ENCODE assay signal across 27 cellular contexts in the genomic region with DNA sequence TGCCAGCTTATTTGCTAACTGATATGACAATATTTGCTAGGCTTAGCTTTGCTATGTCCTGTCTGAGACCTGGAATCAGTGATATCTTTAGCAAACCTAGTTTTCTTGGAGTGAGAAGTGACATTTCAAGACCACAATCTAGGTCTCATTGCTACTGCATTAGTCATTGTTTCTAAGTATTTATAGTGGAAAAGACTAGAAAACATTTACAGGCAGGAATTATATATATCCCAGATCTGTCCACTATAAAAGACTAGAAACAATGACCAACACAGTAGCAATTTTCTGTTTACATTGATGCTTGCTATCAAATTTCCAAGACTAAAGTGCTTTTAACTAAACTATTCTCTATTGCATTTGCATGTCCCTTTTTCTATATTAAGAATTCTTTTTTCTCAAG. TPM values are rescaled to one million over a fixed set of nuclear protein-coding genes. Genes with fewer than 3 reads are reported as not detected.
DNase-seq lines count a peak whose midpoint lies in the region; ATAC-seq and TF ChIP-seq lines count a peak whose summit lies in the region.
"Had no signal": no experiment of that assay in that cellular context is flagged by ENCODE, and none has a peak within 500 bp of the region (broad histone marks: within the 10 kb centered on the region; RNA-seq: fewer than 3 reads in every experiment).

No MANE protein-coding gene starts in this region.

- H3K4me3 Mint-ChIP-seq in MCF 10A (ENCODE audit: unreplicated experiment) = no peak overlapping the region
- H3K4me3 Mint-ChIP-seq: activated naive CD8-positive, alpha-beta T cell; naive B cell; stimulated activated memory B cell treated with anti-CD40 and anti-IgM and Interleukin-4, amounts not matched to agents 10 μg/mL and 1 μg/mL and 100 μg/mL, for 72 hours had no signal

- peak; percentile 12 for DNase-seq in MCF 10A (ENCODE audit: unreplicated experiment)
- DNase-seq in mammary epithelial cell = no peak
- peak; percentile 13 for DNase-seq in amniotic stem cell (lab: John Stamatoyannopoulos, UW)
- peak; percentile 29 for DNase-seq in fibroblast of the aortic adventitia (ENCODE audit: low read depth)
- no peak for DNase-seq in smooth muscle cell (lab: John Stamatoyannopoulos, UW; ENCODE audit: unreplicated experiment)
- no peak for DNase-seq in stimulated activated CD4-positive, alpha-beta T cell treated with anti-CD3 and anti-CD28 coated beads, Interleukin-4, amount 100 ng/mL, for 4 hours
- no peak for DNase-seq in RPMI8226
- DNase-seq: 8988T; activated CD4-positive, alpha-beta T cell treated with anti-CD3 and anti-CD28 coated beads for 4 hours; Caco-2; hypothalamus; KG1; naive B cell; NCI-H1105 treated with DMSO at 0.1 percent for 48 hours; NCI-H2107; NCI-H510A; NK-92 treated with Interleukin-12 subunit alpha and Interleukin-12 subunit beta, amount 100 ng/mL, for 24 hours; occipital lobe; right cardiac atrium; testis had no signal

- in situ Hi-C loops in mammary epithelial cell (cut with MboI; ENCODE audit: low sequenced_read_pairs in 2 of 2) = no loop called here

- no peak overlapping the region for H3K27ac Mint-ChIP-seq in MCF 10A (ENCODE audit: low read depth, unreplicated experiment)
- H3K27ac Mint-ChIP-seq: activated naive CD8-positive, alpha-beta T cell; naive B cell; stimulated activated memory B cell treated with anti-CD40 and anti-IgM and Interleukin-4, amounts not matched to agents 10 μg/mL and 1 μg/mL and 100 μg/mL, for 72 hours had no signal

- no peaks in the 10 kb centered on the region for H3K79me2 ChIP-seq in mammary epithelial cell (ENCODE audit: insufficient read depth, low read length)
- no peaks in the 10 kb centered on the region for H3K79me2 ChIP-seq in smooth muscle cell (ENCODE audit: low read depth)

- H3K36me3 Mint-ChIP-seq in MCF 10A (ENCODE audit: insufficient read depth, unreplicated experiment) = no peaks in the 10 kb centered on the region
- H3K36me3 Mint-ChIP-seq: activated naive CD8-positive, alpha-beta T cell; naive B cell; stimulated activated memory B cell treated with anti-CD40 and anti-IgM and Interleukin-4, amounts not matched to agents 10 μg/mL and 1 μg/mL and 100 μg/mL, for 72 hours had no signal

- no TSS peak for BruUV-seq in MCF 10A (replicated peaks; lab: Mats Ljungman, UMichigan)
- no TSS peak for BruUV-seq in mammary epithelial cell (replicated peaks; lab: Mats Ljungman, UMichigan)

- POLR2A ChIA-PET in MCF 10A (lab: Yijun Ruan, JAX) = interaction anchor here (0.7 kb wide), 1 partner anchor 132 kb away, joined by 3 read pairs; no protein-coding TSS in a partner anchor

- H3K4me3 ChIP-seq in mammary epithelial cell (replicated peaks in 1 of 3; ENCODE audit: insufficient read depth in 1 of 3, low read depth in 2 of 3, low read length in 3 of 3) (no peak overlapping the region), fibroblast of the aortic adventitia (ENCODE audit: low read depth, low read length) (no peak overlapping the region), smooth muscle cell (no peak overlapping the region)
- H3K4me3 ChIP-seq: coronary artery, testis, vagina had no signal

- dilution Hi-C loops in mammary epithelial cell (cut with HindIII; ENCODE audit: low sequenced_read_pairs) = no loop called here

- TF ChIP-seq CTCF in MCF 10A (IDR thresholded peaks at IDR 0.05; ENCODE audit: unreplicated experiment) = no peak
- TF ChIP-seq CTCF in mammary epithelial cell (conservative IDR thresholded peaks at IDR 0.05 in 1 of 2, IDR thresholded peaks at IDR 0.05 in 1 of 2; ENCODE audit: extremely low read depth in 1 of 2, insufficient read depth in 1 of 2, low read depth in 1 of 2, low read length in 2 of 2) = no peak
- TF ChIP-seq CTCF in fibroblast of the aortic adventitia (IDR thresholded peaks at IDR 0.05; ENCODE audit: insufficient read depth, low read length) = no peak
- TF ChIP-seq CTCF in smooth muscle cell (IDR thresholded peaks at IDR 0.05; ENCODE audit: borderline replicate concordance, insufficient read depth, poor library complexity, severe bottlenecking) = no peak

- H3K9me3 ChIP-seq in mammary epithelial cell (replicated peaks; ENCODE audit: insufficient read depth, low read length) = no peaks in the 10 kb centered on the region
- H3K9me3 ChIP-seq in smooth muscle cell (replicated peaks; ENCODE audit: low read depth) = no peaks in the 10 kb centered on the region
- H3K9me3 ChIP-seq: Caco-2, testis, vagina had no signal

- H3K9ac ChIP-seq in mammary epithelial cell (ENCODE audit: insufficient read depth, low read length) (no peak overlapping the region), smooth muscle cell (ENCODE audit: low read depth) (no peak overlapping the region)

- ATAC-seq in HG03097 (IDR thresholded peaks at IDR 0.05; ENCODE audit: low FRiP score, unreplicated experiment) = no peak
- ATAC-seq: right cardiac atrium; stimulated activated memory B cell treated with anti-CD40 and anti-IgM and Interleukin-4, amounts not matched to agents 10 μg/mL and 1 μg/mL and 100 μg/mL, for 72 hours had no signal

- H4K20me1 ChIP-seq in mammary epithelial cell (ENCODE audit: insufficient read depth, low read length) = no peaks in the 10 kb centered on the region
- no peaks in the 10 kb centered on the region for H4K20me1 ChIP-seq in smooth muscle cell (ENCODE audit: low read depth)

- H3K4me2 ChIP-seq in mammary epithelial cell (ENCODE audit: insufficient read depth, low read depth, low read length) (no peak overlapping the region), smooth muscle cell (peak overlapping the region; percentile 34)

- H3K36me3 ChIP-seq in mammary epithelial cell (ENCODE audit: insufficient read depth, low read length) (no peaks in the 10 kb centered on the region), smooth muscle cell (ENCODE audit: low read depth) (no peaks in the 10 kb centered on the region)
- H3K36me3 ChIP-seq: vagina had no signal

- no peaks in the 10 kb centered on the region for H3K27me3 Mint-ChIP-seq in MCF 10A (ENCODE audit: insufficient read depth, unreplicated experiment)
- H3K27me3 Mint-ChIP-seq: activated naive CD8-positive, alpha-beta T cell; naive B cell; stimulated activated memory B cell treated with anti-CD40 and anti-IgM and Interleukin-4, amounts not matched to agents 10 μg/mL and 1 μg/mL and 100 μg/mL, for 72 hours had no signal

- H3K27ac ChIP-seq in mammary epithelial cell (ENCODE audit: insufficient read depth, low read depth, low read length) (no peak overlapping the region), smooth muscle cell (ENCODE audit: low read depth) (no peak overlapping the region)
- H3K27ac ChIP-seq: coronary artery, HL-60, testis, vagina had no signal

- intact Hi-C loops in MCF 10A (cut with micrococcal nuclease) (no loop called here), mammary epithelial cell (cut with micrococcal nuclease) (no loop called here)

- peaks cover 5% of the 10 kb centered on the region for H3K4me1 Mint-ChIP-seq in MCF 10A (ENCODE audit: insufficient read depth, unreplicated experiment)
- H3K4me1 Mint-ChIP-seq: naive B cell; stimulated activated memory B cell treated with anti-CD40 and anti-IgM and Interleukin-4, amounts not matched to agents 10 μg/mL and 1 μg/mL and 100 μg/mL, for 72 hours had no signal

- no peaks in the 10 kb centered on the region for H3F3A ChIP-seq in smooth muscle cell (ENCODE audit: low read depth)

- no peaks in the 10 kb centered on the region for H3K9me3 Mint-ChIP-seq in MCF 10A (ENCODE audit: unreplicated experiment)
- H3K9me3 Mint-ChIP-seq: stimulated activated memory B cell treated with anti-CD40 and anti-IgM and Interleukin-4, amounts not matched to agents 10 μg/mL and 1 μg/mL and 100 μg/mL, for 72 hours had no signal

- H3K27me3 ChIP-seq in mammary epithelial cell (ENCODE audit: insufficient read depth, low read length) (no peaks in the 10 kb centered on the region), smooth muscle cell (ENCODE audit: low read depth) (no peaks in the 10 kb centered on the region)
- H3K27me3 ChIP-seq: testis, vagina had no signal

- CTCF ChIA-PET in MCF 10A (lab: Yijun Ruan, JAX) = no interaction called here
- CTCF ChIA-PET in mammary epithelial cell (lab: Charles Lee; ENCODE audit: low non-redundant PET) = no interaction called here

- H3K4me1 ChIP-seq in mammary epithelial cell (ENCODE audit: insufficient read depth, low read length) = no peaks in the 10 kb centered on the region
- peaks cover 8% of the 10 kb centered on the region for H3K4me1 ChIP-seq in smooth muscle cell (ENCODE audit: low read depth)
- H3K4me1 ChIP-seq: Caco-2, testis, vagina had no signal

- H2AFZ ChIP-seq in mammary epithelial cell (ENCODE audit: low read depth, low read length) = no peak overlapping the region
- no peak overlapping the region for H2AFZ ChIP-seq in smooth muscle cell (ENCODE audit: low read depth)

RNA-seq across cellular contexts. Expression of a gene that starts 5.0 kb away (rescaled TPM):
- total RNA-seq in MCF 10A (2022) (not detected in 2 replicates), mammary epithelial cell (under 1 TPM in 1 of 2 donors, not detected in 1; 0.38 TPM), fibroblast of the aortic adventitia (ENCODE audit: low replicate concordance) (not detected in 2 replicates), smooth muscle cell (not detected in 2 replicates)
- polyA plus RNA-seq in mammary epithelial cell (0.16 TPM), smooth muscle cell (0.21 TPM in 1 of 2 replicates, not detected in the other)
- not detected for polyA minus RNA-seq in mammary epithelial cell
- total RNA-seq: Caco-2 had no signal
- polyA plus RNA-seq: BJ had no signal

Comparison
In these comparisons a context has a peak if more than half of its experiments do, and no peak if none do; other contexts are left out.
1. DNase-seq: peak in MCF 10A (single experiment), amniotic stem cell (single experiment) and fibroblast of the aortic adventitia (single experiment); none in mammary epithelial cell (single experiment), smooth muscle cell (single experiment), stimulated activated CD4-positive, alpha-beta T cell treated with anti-CD3 and anti-CD28 coated beads, Interleukin-4, amount 100 ng/mL, for 4 hours (0 of 2) and RPMI8226 (single experiment).